In genomic region chr3:33441322-33441976, GRCh38 we compare ENCODE assay signal across 8 cellular contexts. TPM values are rescaled to one million over a fixed set of nuclear protein-coding genes. Genes with fewer than 3 reads are reported as not detected.
DNase-seq lines count a peak whose midpoint lies in the region; ATAC-seq and TF ChIP-seq lines count a peak whose summit lies in the region.

No MANE protein-coding gene starts in this region.

- no peak for TF ChIP-seq CTCF in VCaP (conservative IDR thresholded peaks at IDR 0.05)
- no peak for TF ChIP-seq CTCF in foreskin keratinocyte (conservative IDR thresholded peaks at IDR 0.05)

- H3K4me2 ChIP-seq in trophoblast cell (ENCODE audit: low read length): peak overlapping the region; percentile 70

- peak overlapping the region; percentile 13 for H2BK120ac ChIP-seq in trophoblast cell (ENCODE audit: insufficient read depth, low read length, poor library complexity)

- ATAC-seq in foreskin keratinocyte (no peak), GM21515 (IDR thresholded peaks at IDR 0.05; ENCODE audit: unreplicated experiment) (no peak)

- no CpG with 5 or more reads among the region's 21 CpGs for WGBS in trophoblast cell (ENCODE audit: extremely low coverage, insufficient coverage, insufficient read length)

- peaks cover 16% of the 10 kb centered on the region for H3K79me1 ChIP-seq in trophoblast cell (ENCODE audit: low read length)

- H3K18ac ChIP-seq in trophoblast cell (ENCODE audit: low read length): no peak overlapping the region

- peaks cover 17% of the 10 kb centered on the region for H3K79me2 ChIP-seq in trophoblast cell (ENCODE audit: control insufficient read depth, insufficient read depth, low read length, poor library complexity)

- peak overlapping the region; percentile 81 for H4K91ac ChIP-seq in trophoblast cell (ENCODE audit: low read depth, low read length)

- H3K9ac ChIP-seq in ES-I3 (ENCODE audit: low read depth, low read length) (peak overlapping the region; percentile 78), trophoblast cell (ENCODE audit: low read length) (peak overlapping the region; percentile 70)

- H3K4me3 ChIP-seq in trophoblast cell (ENCODE audit: low read depth, low read length): peak overlapping the region; percentile 66

- peaks cover 10% of the 10 kb centered on the region for H3K4me1 ChIP-seq in ES-I3 (ENCODE audit: insufficient read depth, low read length)
- H3K4me1 ChIP-seq in foreskin keratinocyte: peaks cover 18% of the 10 kb centered on the region
- peaks cover 0 to 7% of the 10 kb centered on the region in 2 experiments for H3K4me1 ChIP-seq in trophoblast cell (ENCODE audit: control insufficient read depth in 1 of 2, insufficient read depth in 2 of 2, low read length in 2 of 2)

- DNase-seq in foreskin keratinocyte (peak in 1 of 2 donors; percentile 21), trophoblast cell (peak; percentile 9 to 78), NCI-H2196 treated with DMSO at 0.1 percent for 48 hours (lab: John Stamatoyannopoulos, UW; ENCODE audit: unreplicated experiment) (no peak), Ammon's horn (ENCODE audit: low spot score) (no peak), SW 1271 (lab: John Stamatoyannopoulos, UW) (no peak)

- no peak overlapping the region for H3K4ac ChIP-seq in trophoblast cell (ENCODE audit: low read depth, low read length)

- H2BK12ac ChIP-seq in trophoblast cell (ENCODE audit: low read length): no peak overlapping the region

- H2AK5ac ChIP-seq in trophoblast cell (ENCODE audit: low read length): no peak overlapping the region

- no peak overlapping the region for H3K23ac ChIP-seq in trophoblast cell (ENCODE audit: low read length)

- H4K12ac ChIP-seq in trophoblast cell (ENCODE audit: low read depth, low read length): peak overlapping the region; percentile 93

- H3K36me3 ChIP-seq in ES-I3 (ENCODE audit: insufficient read depth, low read length): no peaks in the 10 kb centered on the region
- no peaks in the 10 kb centered on the region for H3K36me3 ChIP-seq in trophoblast cell (ENCODE audit: control insufficient read depth in 1 of 2, insufficient read depth in 2 of 2, low read length in 2 of 2)

- H2BK5ac ChIP-seq in trophoblast cell (ENCODE audit: low read depth, low read length, poor library complexity): peak overlapping the region; percentile 76

- H3K9me3 ChIP-seq in ES-I3 (ENCODE audit: control insufficient read depth, insufficient read depth, low read length) (no peaks in the 10 kb centered on the region), trophoblast cell (ENCODE audit: insufficient read depth, low read depth, low read length) (no peaks in the 10 kb centered on the region)

- H3K27ac ChIP-seq in VCaP (peak overlapping the region; percentile 98), foreskin keratinocyte (peak overlapping the region; percentile 90), trophoblast cell (ENCODE audit: low read depth, low read length) (peak overlapping the region; percentile 92)

- no peaks in the 10 kb centered on the region for H3K27me3 ChIP-seq in foreskin keratinocyte
- no peaks in the 10 kb centered on the region for H3K27me3 ChIP-seq in trophoblast cell (ENCODE audit: insufficient read depth, low read length)

- H4K8ac ChIP-seq in trophoblast cell (ENCODE audit: low read depth, low read length): peak overlapping the region; percentile 97

- peak overlapping the region; percentile 72 for H2AFZ ChIP-seq in trophoblast cell (ENCODE audit: insufficient read depth, low read length, poor library complexity)

- H3K14ac ChIP-seq in trophoblast cell (ENCODE audit: low read length): peak overlapping the region; percentile 87

RNA-seq across cellular contexts. Expression of gene UBP1, which starts 1.2 kb away (rescaled TPM):
- 63.6 and 64.8 TPM in 2 replicates for total RNA-seq in foreskin keratinocyte
- 26.4 and 33.3 TPM in 2 replicates for polyA plus RNA-seq in foreskin keratinocyte
- polyA plus RNA-seq in trophoblast cell (2013): 58.8 and 62.1 TPM in 2 replicates

Comparison
In these comparisons a context has a peak if more than half of its experiments do, and no peak if none do; other contexts are left out.
1. DNase-seq: peak in trophoblast cell (2 of 2); none in NCI-H2196 treated with DMSO at 0.1 percent for 48 hours (single experiment), Ammon's horn (single experiment) and SW 1271 (0 of 2).
2. Peak in every context shown above with its lines, with median percentiles within 50 percentile points of each other: H3K27ac ChIP-seq.